Comparison of ENCODE assay signal across 18 cellular contexts in the genomic region with DNA sequence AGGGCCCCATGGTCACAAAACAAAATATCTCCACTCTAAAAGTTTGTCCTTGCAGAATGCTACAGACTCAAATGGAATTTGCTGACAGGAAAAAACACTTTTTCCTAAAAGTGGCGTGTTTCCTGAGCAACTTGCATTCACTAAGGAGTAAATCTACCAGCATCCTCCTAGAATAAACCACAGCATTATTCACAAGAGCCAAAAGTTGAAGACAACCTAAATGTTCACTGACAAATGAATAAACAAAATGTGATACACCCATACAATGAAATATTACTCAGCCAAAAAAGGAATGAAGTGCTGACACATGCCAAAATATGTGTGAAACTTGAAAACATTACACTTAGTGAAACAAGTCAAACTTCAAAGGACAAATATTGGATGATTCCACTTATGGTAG. TPM values are rescaled to one million over a fixed set of nuclear protein-coding genes. Genes with fewer than 3 reads are reported as not detected.
DNase-seq lines count a peak whose midpoint lies in the region; ATAC-seq and TF ChIP-seq lines count a peak whose summit lies in the region.
"Had no signal": no experiment of that assay in that cellular context is flagged by ENCODE, and none has a peak within 500 bp of the region (broad histone marks: within the 10 kb centered on the region; RNA-seq: fewer than 3 reads in every experiment).

No MANE protein-coding gene starts in this region.

- TF ChIP-seq CTCF in choroid plexus epithelial cell (conservative IDR thresholded peaks at IDR 0.05; ENCODE audit: low read depth, low read length) (no peak), PC-9 (conservative IDR thresholded peaks at IDR 0.05) (no peak), PC-3 (conservative IDR thresholded peaks at IDR 0.05; ENCODE audit: low read depth, low read length) (no peak), adrenal gland (IDR thresholded peaks at IDR 0.05) (no peak)

- H3K79me2 ChIP-seq in ACC112 (ENCODE audit: control insufficient read depth, insufficient read depth, low read length, unreplicated experiment) (peaks cover 13% of the 10 kb centered on the region), PC-9 (ENCODE audit: low read depth) (peaks cover 56% of the 10 kb centered on the region), PC-3 (ENCODE audit: low read length) (no peaks in the 10 kb centered on the region)

- H3F3A ChIP-seq in PC-9 (ENCODE audit: insufficient read depth, low read depth) (peaks cover 19% of the 10 kb centered on the region), PC-3 (ENCODE audit: low read length, unreplicated experiment) (no peaks in the 10 kb centered on the region)

- intact Hi-C loops in PC-9 (cut with micrococcal nuclease; ENCODE audit: unreplicated experiment) = no loop called here
- intact Hi-C loops in PC-3 (cut with micrococcal nuclease) = no loop called here
- intact Hi-C loops in adrenal gland (cut with DNase I) = no loop called here

- ATAC-seq in PC-3 = no peak
- ATAC-seq: esophagus mucosa had no signal

- no peaks in the 10 kb centered on the region for H3K4me1 Mint-ChIP-seq in activated naive CD4-positive, alpha-beta T cell treated with anti-CD3 and anti-CD28 coated beads, Interleukin-2, amount 10 ng/mL, durations not matched to agents 7 days and 5 days
- H3K4me1 Mint-ChIP-seq: immature natural killer cell had no signal

- CTCF ChIA-PET in activated naive CD4-positive, alpha-beta T cell treated with anti-CD3 and anti-CD28 coated beads, Interleukin-2, amount 10 ng/mL, durations not matched to agents 7 days and 5 days (lab: Charles Lee) = no interaction called here
- CTCF ChIA-PET in PC-9 (lab: Charles Lee) (no interaction called here), PC-3 (lab: Charles Lee) (no interaction called here)

- H3K27ac Mint-ChIP-seq in activated naive CD4-positive, alpha-beta T cell treated with anti-CD3 and anti-CD28 coated beads, Interleukin-2, amount 10 ng/mL, durations not matched to agents 7 days and 5 days = no peak overlapping the region
- H3K27ac Mint-ChIP-seq: activated CD4-positive, alpha-beta memory T cell treated with anti-CD3 and anti-CD28 coated beads for 36 hours; activated T-helper 2 cell treated with anti-CD3 and anti-CD28 coated beads, Interferon-gamma antibody, Interleukin-2, Interleukin-4, amounts not matched to agents 10 μg/mL and 5 μg/mL and 100 μg/mL, durations not matched to agents 14 hours and 24 hours and 36 hours; immature natural killer cell had no signal

- H3K9me2 ChIP-seq in PC-9 (ENCODE audit: insufficient read depth) = no peaks in the 10 kb centered on the region
- H3K9me2 ChIP-seq in PC-3 (replicated peaks; ENCODE audit: low read length) = no peaks in the 10 kb centered on the region

- peaks cover 34% of the 10 kb centered on the region for H3K36me3 ChIP-seq in ACC112 (ENCODE audit: insufficient read depth, low read length)
- H3K36me3 ChIP-seq in PC-9 (ENCODE audit: low read depth) = peaks cover 38% of the 10 kb centered on the region
- H3K36me3 ChIP-seq in PC-3 (ENCODE audit: low read depth, low read length) = peaks cover 2% of the 10 kb centered on the region; the same call in 1 of the 2 replicates
- H3K36me3 ChIP-seq in adrenal gland (replicated peaks in 1 of 2) = peaks cover 0 to 10% of the 10 kb centered on the region in 2 donors

- H3K4me2 ChIP-seq in PC-9 = no peak overlapping the region
- H3K4me2 ChIP-seq in PC-3 (ENCODE audit: low read length) = no peak overlapping the region

- 33 to 42% (median 38%) methylated on average over 1 of the region's 1 CpG for WGBS in adrenal gland, 4 donors

- H3K9me3 ChIP-seq in PC-9 (ENCODE audit: insufficient read depth, low read depth) (0 out of 2 replicates have a peak, but pooled peaks cover 3% of the 10 kb centered on the region), PC-3 (ENCODE audit: low read length) (no peaks in the 10 kb centered on the region), adrenal gland (replicated peaks in 1 of 3) (no peaks in the 10 kb centered on the region)
- H3K9me3 ChIP-seq: HAP-1, testis had no signal

- no peak for TF ChIP-seq POLR2A in adrenal gland (IDR thresholded peaks at IDR 0.05)

- H3K27ac ChIP-seq in ACC112 (ENCODE audit: low read depth, low read length) (peak overlapping the region; percentile 89), PC-9 (no peak overlapping the region), PC-3 (ENCODE audit: low read length) (no peak overlapping the region), adrenal gland (peak overlapping the region in 2 of 5 donors; percentile 17 to 27)
- H3K27ac ChIP-seq: testis had no signal

- H3K4me3 Mint-ChIP-seq in activated naive CD4-positive, alpha-beta T cell treated with anti-CD3 and anti-CD28 coated beads, Interleukin-2, amount 10 ng/mL, durations not matched to agents 7 days and 5 days = no peak overlapping the region
- H3K4me3 Mint-ChIP-seq: activated CD4-positive, alpha-beta memory T cell treated with anti-CD3 and anti-CD28 coated beads for 36 hours; immature natural killer cell had no signal

- H3K4me1 ChIP-seq in ACC112 (ENCODE audit: control insufficient read depth, insufficient read depth, low read length, unreplicated experiment) (peaks cover 35% of the 10 kb centered on the region), PC-9 (replicated peaks; ENCODE audit: insufficient read depth) (peaks cover 26% of the 10 kb centered on the region), PC-3 (ENCODE audit: insufficient read depth, low read length) (peaks cover 20% of the 10 kb centered on the region), adrenal gland (replicated peaks in 1 of 2) (peaks cover 13 to 46% of the 10 kb centered on the region in 2 donors)
- H3K4me1 ChIP-seq: HAP-1 had no signal

- peaks cover 46% of the 10 kb centered on the region for H3K27me3 Mint-ChIP-seq in activated naive CD4-positive, alpha-beta T cell treated with anti-CD3 and anti-CD28 coated beads, Interleukin-2, amount 10 ng/mL, durations not matched to agents 7 days and 5 days

- H3K36me3 Mint-ChIP-seq in activated naive CD4-positive, alpha-beta T cell treated with anti-CD3 and anti-CD28 coated beads, Interleukin-2, amount 10 ng/mL, durations not matched to agents 7 days and 5 days = no peaks in the 10 kb centered on the region
- H3K36me3 Mint-ChIP-seq: activated CD4-positive, alpha-beta memory T cell treated with anti-CD3 and anti-CD28 coated beads for 36 hours; immature natural killer cell had no signal

- BruUV-seq in PC-9 (replicated peaks; lab: Mats Ljungman, UMichigan) (no TSS peak), PC-3 (replicated peaks; lab: Mats Ljungman, UMichigan) (no TSS peak)

- H3K27me3 ChIP-seq in ACC112 (ENCODE audit: insufficient read depth, low read length) (no peaks in the 10 kb centered on the region), PC-9 (ENCODE audit: insufficient read depth, low read depth) (no peaks in the 10 kb centered on the region), PC-3 (ENCODE audit: low read length) (no peaks in the 10 kb centered on the region), adrenal gland (no peaks in the 10 kb centered on the region)
- H3K27me3 ChIP-seq: testis had no signal

- H3K4me3 ChIP-seq in ACC112 (ENCODE audit: low read depth, low read length) = no peak overlapping the region
- H3K4me3 ChIP-seq in choroid plexus epithelial cell (ENCODE audit: low read depth, low read length) = no peak overlapping the region
- H3K4me3 ChIP-seq in PC-9 = no peak overlapping the region
- H3K4me3 ChIP-seq in PC-3 (ENCODE audit: low read length) = no peak overlapping the region
- H3K4me3 ChIP-seq in adrenal gland = no peak overlapping the region
- H3K4me3 ChIP-seq: HAP-1, testis had no signal

- H3K9ac ChIP-seq in PC-3 (ENCODE audit: low read length) = no peak overlapping the region

- no peak overlapping the region for H2AFZ ChIP-seq in ACC112 (ENCODE audit: low read length, unreplicated experiment)
- no peak overlapping the region for H2AFZ ChIP-seq in PC-9
- H2AFZ ChIP-seq in PC-3 (ENCODE audit: low read length) = no peak overlapping the region

- no peaks in the 10 kb centered on the region for H3K9me3 Mint-ChIP-seq in activated naive CD4-positive, alpha-beta T cell treated with anti-CD3 and anti-CD28 coated beads, Interleukin-2, amount 10 ng/mL, durations not matched to agents 7 days and 5 days
- H3K9me3 Mint-ChIP-seq: activated CD4-positive, alpha-beta memory T cell treated with anti-CD3 and anti-CD28 coated beads for 36 hours; activated T-helper 2 cell treated with anti-CD3 and anti-CD28 coated beads, Interferon-gamma antibody, Interleukin-2, Interleukin-4, amounts not matched to agents 10 μg/mL and 5 μg/mL and 100 μg/mL, durations not matched to agents 14 hours and 24 hours and 36 hours; immature natural killer cell had no signal

- DNase-seq in LHCN-M2 (ENCODE audit: low read depth) = peak; percentile 90
- peak; percentile 73 for DNase-seq in choroid plexus epithelial cell (ENCODE audit: low read depth)
- peak; percentile 51 for DNase-seq in myocyte (ENCODE audit: low read depth)
- DNase-seq in activated naive CD4-positive, alpha-beta T cell treated with anti-CD3 and anti-CD28 coated beads, Interleukin-2, amount 10 ng/mL, durations not matched to agents 7 days and 5 days = no peak
- no peak for DNase-seq in PC-9
- DNase-seq in PC-3 = no peak
- no peak for DNase-seq in adrenal gland
- DNase-seq: activated CD4-positive, alpha-beta memory T cell treated with anti-CD3 and anti-CD28 coated beads for 36 hours; central memory CD4-positive, alpha-beta T cell; immature natural killer cell; NCI-H2029; NCI-H69; occipital lobe; testis had no signal

- H4K20me1 ChIP-seq in PC-9 (ENCODE audit: insufficient read depth) (no peaks in the 10 kb centered on the region), PC-3 (ENCODE audit: low read length) (no peaks in the 10 kb centered on the region)

- POLR2A ChIA-PET in PC-9 (lab: Charles Lee; ENCODE audit: unreplicated experiment) (no interaction called here), PC-3 (lab: Charles Lee; ENCODE audit: unreplicated experiment) (no interaction called here)

RNA-seq across cellular contexts. Expression of a gene that starts 28.9 kb away (rescaled TPM):
- total RNA-seq in LHCN-M2 (2014; rRNA removed) (173 and 224 TPM in 2 replicates), myocyte (203 and 258 TPM in 2 replicates), PC-9 (2021) (226 and 287 TPM in 2 replicates), PC-3 (2014; rRNA removed) (67.2 and 89.4 TPM in 2 replicates), adrenal gland (100 to 1,000 TPM in 6 of 8 donors, 10 to 100 TPM in 2; 73.6 to 404 (median 111) TPM)
- polyA plus RNA-seq in LHCN-M2 (2012) = 367 TPM
- 762 TPM for polyA plus RNA-seq in myocyte (2012)
- 10 to 100 TPM; 22.8 to 30.8 (median 25.6) TPM for polyA plus RNA-seq in adrenal gland

Comparison
In these comparisons a context has a peak if more than half of its experiments do, and no peak if none do; other contexts are left out.
1. DNase-seq: peak in LHCN-M2 (single experiment), choroid plexus epithelial cell (single experiment) and myocyte (single experiment); none in activated naive CD4-positive, alpha-beta T cell treated with anti-CD3 and anti-CD28 coated beads, Interleukin-2, amount 10 ng/mL, durations not matched to agents 7 days and 5 days (single experiment), PC-9 (0 of 2), PC-3 (single experiment) and adrenal gland (0 of 7).